ENCODE assay signal across 1 cellular context in genomic region chr17:68101075-68101991, GRCh38.
TF ChIP-seq lines count a peak whose summit lies in the region.

No MANE protein-coding gene starts in this region.

TF ChIP-seq in HepG2, 621 proteins besides CTCF, POLR2A, EP300 and RAD21 (continued from another document and continues in another):
- TF ChIP-seq ZBTB40 (IDR thresholded peaks at IDR 0.05) (no peak), ZBTB40 (CRISPR knock-in tag; IDR thresholded peaks at IDR 0.05) (peak; percentile 83), ZSCAN21 (CRISPR knock-in tag; IDR thresholded peaks at IDR 0.05; ENCODE audit: borderline replicate concordance) (peak; percentile 99), PCBP2 (optimal IDR thresholded peaks at IDR 0.05; ENCODE audit: low read depth, low read length, poor library complexity, severe bottlenecking) (no peak), NFATC3 (CRISPR knock-in tag; IDR thresholded peaks at IDR 0.05) (0 out of 2 replicates have a peak, but pooled peaks have one; percentile 59), ZNF205 (CRISPR knock-in tag; IDR thresholded peaks at IDR 0.05) (0 out of 2 replicates have a peak, but pooled peaks have one; percentile 63), ETS1 (CRISPR knock-in tag; IDR thresholded peaks at IDR 0.05) (peak; percentile 96; the same call in 1 of the 2 replicates), TERF1 (CRISPR knock-in tag; IDR thresholded peaks at IDR 0.05) (peak; percentile 94), ZNF337 (CRISPR knock-in tag; IDR thresholded peaks at IDR 0.05; ENCODE audit: borderline replicate concordance, low read depth) (no peak; the same call in 1 of the 2 replicates), ZBTB42 (CRISPR knock-in tag; IDR thresholded peaks at IDR 0.05) (no peak; the same call in 1 of the 2 replicates), HMGA1 (CRISPR knock-in tag; conservative IDR thresholded peaks at IDR 0.05) (no peak), THAP11 (CRISPR knock-in tag; IDR thresholded peaks at IDR 0.05) (peak; percentile 87), MZF1 (CRISPR knock-in tag; IDR thresholded peaks at IDR 0.05; ENCODE audit: borderline replicate concordance) (peak; percentile 77; the same call in 1 of the 2 replicates), GTF3A (CRISPR knock-in tag; conservative IDR thresholded peaks at IDR 0.05) (no peak; the same call in 1 of the 2 replicates), HMGXB4 (CRISPR knock-in tag; IDR thresholded peaks at IDR 0.05; ENCODE audit: borderline replicate concordance in 1 of 2, low read depth in 1 of 2) (peak; percentile 88 to 90), ZNF510 (CRISPR knock-in tag; IDR thresholded peaks at IDR 0.05; ENCODE audit: low read depth) (peak; percentile 83), HIC2 (CRISPR knock-in tag; IDR thresholded peaks at IDR 0.05; ENCODE audit: low read depth) (no peak), ZNF761 (CRISPR knock-in tag; conservative IDR thresholded peaks at IDR 0.05) (peak; percentile 99), ZFP1 (CRISPR knock-in tag; IDR thresholded peaks at IDR 0.05) (no peak), ZNF253 (CRISPR knock-in tag; IDR thresholded peaks at IDR 0.05; ENCODE audit: borderline replicate concordance) (peak; percentile 88), SALL2 (CRISPR knock-in tag; IDR thresholded peaks at IDR 0.05) (peak; percentile 92), ISL2 (CRISPR knock-in tag; IDR thresholded peaks at IDR 0.05) (peak; percentile 82), ZNF17 (CRISPR knock-in tag; IDR thresholded peaks at IDR 0.05) (no peak), RAD51 (IDR thresholded peaks at IDR 0.05; ENCODE audit: borderline replicate concordance) (no peak), ZSCAN31 (CRISPR knock-in tag; IDR thresholded peaks at IDR 0.05; ENCODE audit: low read depth) (peak; percentile 98), MAX (IDR thresholded peaks at IDR 0.05) (peak; percentile 100), RARA (CRISPR knock-in tag; IDR thresholded peaks at IDR 0.05) (peak; percentile 77), CHD2 (IDR thresholded peaks at IDR 0.05; ENCODE audit: low read depth, low read length) (no peak), SNAI1 (CRISPR knock-in tag; IDR thresholded peaks at IDR 0.05; ENCODE audit: borderline replicate concordance) (peak; percentile 84), RFXANK (CRISPR knock-in tag; IDR thresholded peaks at IDR 0.05) (0 out of 2 replicates have a peak, but pooled peaks have one; percentile 27)
- TF ChIP-seq, protein P1, sequence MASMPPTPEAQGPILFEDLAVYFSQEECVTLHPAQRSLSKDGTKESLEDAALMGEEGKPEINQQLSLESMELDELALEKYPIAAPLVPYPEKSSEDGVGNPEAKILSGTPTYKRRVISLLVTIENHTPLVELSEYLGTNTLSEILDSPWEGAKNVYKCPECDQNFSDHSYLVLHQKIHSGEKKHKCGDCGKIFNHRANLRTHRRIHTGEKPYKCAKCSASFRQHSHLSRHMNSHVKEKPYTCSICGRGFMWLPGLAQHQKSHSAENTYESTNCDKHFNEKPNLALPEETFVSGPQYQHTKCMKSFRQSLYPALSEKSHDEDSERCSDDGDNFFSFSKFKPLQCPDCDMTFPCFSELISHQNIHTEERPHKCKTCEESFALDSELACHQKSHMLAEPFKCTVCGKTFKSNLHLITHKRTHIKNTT (CRISPR knock-in tag; IDR thresholded peaks at IDR 0.05): no peak
- TF ChIP-seq, protein P2, sequence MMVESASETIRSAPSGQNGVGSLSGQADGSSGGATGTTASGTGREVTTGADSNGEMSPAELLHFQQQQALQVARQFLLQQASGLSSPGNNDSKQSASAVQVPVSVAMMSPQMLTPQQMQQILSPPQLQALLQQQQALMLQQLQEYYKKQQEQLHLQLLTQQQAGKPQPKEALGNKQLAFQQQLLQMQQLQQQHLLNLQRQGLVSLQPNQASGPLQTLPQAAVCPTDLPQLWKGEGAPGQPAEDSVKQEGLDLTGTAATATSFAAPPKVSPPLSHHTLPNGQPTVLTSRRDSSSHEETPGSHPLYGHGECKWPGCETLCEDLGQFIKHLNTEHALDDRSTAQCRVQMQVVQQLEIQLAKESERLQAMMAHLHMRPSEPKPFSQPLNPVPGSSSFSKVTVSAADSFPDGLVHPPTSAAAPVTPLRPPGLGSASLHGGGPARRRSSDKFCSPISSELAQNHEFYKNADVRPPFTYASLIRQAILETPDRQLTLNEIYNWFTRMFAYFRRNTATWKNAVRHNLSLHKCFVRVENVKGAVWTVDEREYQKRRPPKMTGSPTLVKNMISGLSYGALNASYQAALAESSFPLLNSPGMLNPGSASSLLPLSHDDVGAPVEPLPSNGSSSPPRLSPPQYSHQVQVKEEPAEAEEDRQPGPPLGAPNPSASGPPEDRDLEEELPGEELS (CRISPR knock-in tag; IDR thresholded peaks at IDR 0.05): peak; percentile 72
- TF ChIP-seq, protein P3, sequence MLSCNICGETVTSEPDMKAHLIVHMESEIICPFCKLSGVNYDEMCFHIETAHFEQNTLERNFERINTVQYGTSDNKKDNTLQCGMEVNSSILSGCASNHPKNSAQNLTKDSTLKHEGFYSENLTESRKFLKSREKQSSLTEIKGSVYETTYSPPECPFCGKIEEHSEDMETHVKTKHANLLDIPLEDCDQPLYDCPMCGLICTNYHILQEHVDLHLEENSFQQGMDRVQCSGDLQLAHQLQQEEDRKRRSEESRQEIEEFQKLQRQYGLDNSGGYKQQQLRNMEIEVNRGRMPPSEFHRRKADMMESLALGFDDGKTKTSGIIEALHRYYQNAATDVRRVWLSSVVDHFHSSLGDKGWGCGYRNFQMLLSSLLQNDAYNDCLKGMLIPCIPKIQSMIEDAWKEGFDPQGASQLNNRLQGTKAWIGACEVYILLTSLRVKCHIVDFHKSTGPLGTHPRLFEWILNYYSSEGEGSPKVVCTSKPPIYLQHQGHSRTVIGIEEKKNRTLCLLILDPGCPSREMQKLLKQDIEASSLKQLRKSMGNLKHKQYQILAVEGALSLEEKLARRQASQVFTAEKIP (CRISPR knock-in tag; IDR thresholded peaks at IDR 0.05; ENCODE audit: borderline replicate concordance): no peak
- TF ChIP-seq, protein P4, sequence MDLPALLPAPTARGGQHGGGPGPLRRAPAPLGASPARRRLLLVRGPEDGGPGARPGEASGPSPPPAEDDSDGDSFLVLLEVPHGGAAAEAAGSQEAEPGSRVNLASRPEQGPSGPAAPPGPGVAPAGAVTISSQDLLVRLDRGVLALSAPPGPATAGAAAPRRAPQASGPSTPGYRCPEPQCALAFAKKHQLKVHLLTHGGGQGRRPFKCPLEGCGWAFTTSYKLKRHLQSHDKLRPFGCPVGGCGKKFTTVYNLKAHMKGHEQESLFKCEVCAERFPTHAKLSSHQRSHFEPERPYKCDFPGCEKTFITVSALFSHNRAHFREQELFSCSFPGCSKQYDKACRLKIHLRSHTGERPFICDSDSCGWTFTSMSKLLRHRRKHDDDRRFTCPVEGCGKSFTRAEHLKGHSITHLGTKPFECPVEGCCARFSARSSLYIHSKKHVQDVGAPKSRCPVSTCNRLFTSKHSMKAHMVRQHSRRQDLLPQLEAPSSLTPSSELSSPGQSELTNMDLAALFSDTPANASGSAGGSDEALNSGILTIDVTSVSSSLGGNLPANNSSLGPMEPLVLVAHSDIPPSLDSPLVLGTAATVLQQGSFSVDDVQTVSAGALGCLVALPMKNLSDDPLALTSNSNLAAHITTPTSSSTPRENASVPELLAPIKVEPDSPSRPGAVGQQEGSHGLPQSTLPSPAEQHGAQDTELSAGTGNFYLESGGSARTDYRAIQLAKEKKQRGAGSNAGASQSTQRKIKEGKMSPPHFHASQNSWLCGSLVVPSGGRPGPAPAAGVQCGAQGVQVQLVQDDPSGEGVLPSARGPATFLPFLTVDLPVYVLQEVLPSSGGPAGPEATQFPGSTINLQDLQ (CRISPR knock-in tag; IDR thresholded peaks at IDR 0.05): peak; percentile 98
